In genomic region chr9:128636024-128636390, GRCh38 we compare ENCODE assay signal across 10 cellular contexts. TPM values are rescaled to one million over a fixed set of nuclear protein-coding genes. Genes with fewer than 3 reads are reported as not detected.
DNase-seq lines count a peak whose midpoint lies in the region; ATAC-seq and TF ChIP-seq lines count a peak whose summit lies in the region.
"Had no signal": no experiment of that assay in that cellular context is flagged by ENCODE, and none has a peak within 500 bp of the region (broad histone marks: within the 10 kb centered on the region; RNA-seq: fewer than 3 reads in every experiment).

No MANE protein-coding gene starts in this region.

- H3K27ac ChIP-seq in AG04450 (ENCODE audit: low read depth, low read length): peak overlapping the region; percentile 89
- peak overlapping the region; percentile 91 for H3K27ac ChIP-seq in mucosa of rectum (ENCODE audit: low read depth in 2 of 2, low read length in 2 of 2)
- H3K27ac ChIP-seq: KMS-11 had no signal

- CTCF ChIA-PET in AG04450 (lab: Charles Lee): interaction anchor here (0.6 to 1.2 kb wide), 10 partner anchors 12 to 295 kb away, joined by 3 to 5 read pairs (median 4); no protein-coding TSS in a partner anchor

- H3K4me1 ChIP-seq in mucosa of rectum (ENCODE audit: control insufficient read depth in 2 of 2, insufficient read depth in 2 of 2, low read length in 2 of 2): peaks cover 13 to 22% of the 10 kb centered on the region in 2 donors

- POLR2A ChIA-PET in AG04450 (lab: Yijun Ruan, JAX): interaction anchor here (0.9 to 1.2 kb wide), 4 partner anchors 41 to 84 kb away, joined by 3 to 5 read pairs (median 4); partner anchors contain the start of gene SPTAN1

- no peak for ATAC-seq in HG03460 (IDR thresholded peaks at IDR 0.05; ENCODE audit: unreplicated experiment)

- no peak for TF ChIP-seq POLR2A in erythroblast (IDR thresholded peaks at IDR 0.05; ENCODE audit: low read length)

- peak overlapping the region; percentile 47 to 68 for H3K9ac ChIP-seq in mucosa of rectum (ENCODE audit: low read depth in 1 of 2, low read length in 2 of 2)
- H3K9ac ChIP-seq: KMS-11 had no signal

- H3K27me3 ChIP-seq in AG04450 (ENCODE audit: control insufficient read depth, insufficient read depth, low read length) (no peaks in the 10 kb centered on the region), mucosa of rectum (ENCODE audit: control insufficient read depth in 2 of 2, insufficient read depth in 2 of 2, low read length in 2 of 2) (no peaks in the 10 kb centered on the region)

- TF ChIP-seq CTCF in AG04450 (IDR thresholded peaks at IDR 0.05; ENCODE audit: low read depth, low read length): peak; percentile 37

- peaks cover 29 to 33% of the 10 kb centered on the region in 2 donors for H3K36me3 ChIP-seq in mucosa of rectum (ENCODE audit: control insufficient read depth in 2 of 2, insufficient read depth in 2 of 2, low read length in 2 of 2)

- no peak for DNase-seq in AG04450 (ENCODE audit: low read depth, low spot score)
- peak; percentile 36 for DNase-seq in NCI-H1092 (lab: John Stamatoyannopoulos, UW)
- peak; percentile 33 for DNase-seq in dermis blood vessel endothelial cell
- DNase-seq in erythroblast (lab: John Stamatoyannopoulos, UW): no peak
- no peak for DNase-seq in NOMO-1 treated with dmso at 0.1 percent for 144 hours (lab: John Stamatoyannopoulos, UW; ENCODE audit: unreplicated experiment)
- no peak for DNase-seq in HUDEP-2 (lab: John Stamatoyannopoulos, UW; ENCODE audit: unreplicated experiment in 76 of 76)
- DNase-seq: central memory CD4-positive, alpha-beta T cell had no signal

- H3K4me3 ChIP-seq in AG04450 (ENCODE audit: low read depth, low read length) (no peak overlapping the region), mucosa of rectum (ENCODE audit: low read length in 2 of 2) (peak overlapping the region; percentile 15 to 52)

- H3K9me3 ChIP-seq in AG04450 (ENCODE audit: control insufficient read depth, insufficient read depth, low read length): no peaks in the 10 kb centered on the region; the same call in 1 of the 2 replicates
- no peaks in the 10 kb centered on the region for H3K9me3 ChIP-seq in mucosa of rectum (ENCODE audit: control insufficient read depth in 2 of 2, low read length in 2 of 2)

RNA-seq across cellular contexts. Expression of gene DYNC2I2, which starts 20.6 kb away (rescaled TPM):
- polyA plus RNA-seq in AG04450 (2011; rRNA removed): 10.9 and 16.7 TPM in 2 replicates
- 13.0 and 13.1 TPM in 2 replicates for polyA minus RNA-seq in AG04450 (2011; rRNA and poly(A)+ RNA removed)
- total RNA-seq in dermis blood vessel endothelial cell: 49.7 and 95.8 TPM in 2 replicates

RNA-seq across cellular contexts. Expression of gene SET, which starts 53.0 kb away (rescaled TPM):
- polyA plus RNA-seq in AG04450 (2011; rRNA removed): 193 and 259 TPM in 2 replicates
- polyA minus RNA-seq in AG04450 (2011; rRNA and poly(A)+ RNA removed): 99.7 and 176 TPM in 2 replicates
- total RNA-seq in dermis blood vessel endothelial cell: 512 and 600 TPM in 2 replicates

Comparison
In these comparisons a context has a peak if more than half of its experiments do, and no peak if none do; other contexts are left out.
1. DNase-seq: peak in NCI-H1092 (single experiment) and dermis blood vessel endothelial cell (single experiment); none in AG04450 (single experiment), erythroblast (0 of 2), NOMO-1 treated with dmso at 0.1 percent for 144 hours (single experiment) and HUDEP-2 (0 of 76).